ENCODE assay signal across 11 cellular contexts in the genomic region with DNA sequence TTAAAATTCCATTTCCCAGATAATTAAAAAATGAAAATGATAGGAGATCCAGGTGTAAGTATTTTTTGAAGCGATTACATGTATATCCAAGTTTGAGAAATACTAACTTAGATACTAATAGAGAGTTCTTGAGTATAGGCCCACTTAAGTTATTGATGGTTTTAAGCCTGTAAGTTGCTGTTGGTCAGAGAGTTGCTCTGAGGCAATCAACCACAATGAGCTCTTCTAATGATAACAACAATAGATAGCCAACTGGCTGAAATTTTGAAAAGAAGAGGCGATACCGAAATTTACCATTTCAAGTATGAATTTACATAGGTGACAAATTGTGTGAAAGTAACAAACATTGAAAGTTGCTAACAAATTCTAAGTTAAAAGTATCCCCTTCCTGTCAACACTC.
"Had no signal": no experiment of that assay in that cellular context is flagged by ENCODE, and none has a peak within 500 bp of the region (broad histone marks: within the 10 kb centered on the region; RNA-seq: fewer than 3 reads in every experiment).

No MANE protein-coding gene starts in this region.

- H3K4me1 ChIP-seq: HAP-1 had no signal

- H3K27ac Mint-ChIP-seq: HFFc6, IgD-negative memory B cell had no signal

- H3K36me3 ChIP-seq: HAP-1 had no signal

- FAIRE-seq: HepG2 had no signal

- H3K27ac ChIP-seq: GM23248, HL-60 had no signal

- H3K4me3 Mint-ChIP-seq: HFFc6, IgD-negative memory B cell had no signal

- H3K36me3 Mint-ChIP-seq: IgD-negative memory B cell had no signal

- DNase-seq: GM23248, GOT3, H7, HFFc6, Karpas-422, KBM-7 had no signal

- H3K4me3 ChIP-seq: GM23248, HAP-1 had no signal

- H2AFZ ChIP-seq: GM23248 had no signal

- H3K9me3 ChIP-seq: HAP-1 had no signal

- H3K9ac ChIP-seq: GM23248 had no signal

- ATAC-seq: HCT116, HepG2 had no signal

- H3K4me1 Mint-ChIP-seq: IgD-negative memory B cell had no signal

- H3K27me3 Mint-ChIP-seq: IgD-negative memory B cell had no signal
